Comparison of ENCODE assay signal across 9 cellular contexts in genomic region chr12:31832740-31833540, GRCh38.
A peak's percentile ranks its signal among the peaks of the same experiment; 100 is the strongest.
DNase-seq lines count a peak whose midpoint lies in the region; ATAC-seq, FAIRE-seq and TF ChIP-seq lines count a peak whose summit lies in the region.
"Had no signal": no experiment of that assay in that cellular context is flagged by ENCODE, and none has a peak within 500 bp of the region (broad histone marks: within the 10 kb centered on the region; RNA-seq: fewer than 3 reads in every experiment).

No MANE protein-coding gene starts in this region.

- TF ChIP-seq POLR2A in ovary (IDR thresholded peaks at IDR 0.05), result no peak

- TF ChIP-seq CTCF in endothelial cell (IDR thresholded peaks at IDR 0.05; ENCODE audit: unreplicated experiment) (no peak), ovary (IDR thresholded peaks at IDR 0.05) (no peak)

- no peak overlapping the region for H4K8ac ChIP-seq in trophoblast cell (ENCODE audit: low read depth, low read length)

- TF ChIP-seq EP300 in ovary (IDR thresholded peaks at IDR 0.05), result no peak

- FAIRE-seq in GM18507 (lab: Jason Lieb, UNC), result peak; percentile 81
- FAIRE-seq: endometrium had no signal

- H3K27me3 Mint-ChIP-seq in endothelial cell (ENCODE audit: unreplicated experiment), result no peaks in the 10 kb centered on the region

- H3K4ac ChIP-seq in trophoblast cell (ENCODE audit: low read depth, low read length), result no peak overlapping the region

- H3K27ac Mint-ChIP-seq in endothelial cell (ENCODE audit: unreplicated experiment), result no peak overlapping the region

- no peaks in the 10 kb centered on the region for H3K36me3 ChIP-seq in trophoblast cell (ENCODE audit: control insufficient read depth in 1 of 2, insufficient read depth in 2 of 2, low read length in 2 of 2)
- H3K36me3 ChIP-seq in ovary, result no peaks in the 10 kb centered on the region

- no peak overlapping the region for H4K12ac ChIP-seq in trophoblast cell (ENCODE audit: low read depth, low read length)

- no peak overlapping the region for H2BK5ac ChIP-seq in trophoblast cell (ENCODE audit: low read depth, low read length, poor library complexity)

- peaks cover 1% of the 10 kb centered on the region for H3K9me3 Mint-ChIP-seq in endothelial cell (ENCODE audit: unreplicated experiment)

- no peak overlapping the region for H3K4me2 ChIP-seq in trophoblast cell (ENCODE audit: low read length)

- H3K9ac ChIP-seq in trophoblast cell (ENCODE audit: low read length), result no peak overlapping the region

- no peak overlapping the region for H3K23ac ChIP-seq in trophoblast cell (ENCODE audit: low read length)

- H3K4me1 ChIP-seq in trophoblast cell (ENCODE audit: control insufficient read depth in 1 of 2, insufficient read depth in 2 of 2, low read length in 2 of 2) (no peaks in the 10 kb centered on the region), ovary (ENCODE audit: insufficient read depth) (no peaks in the 10 kb centered on the region)

- no peak overlapping the region for H3K14ac ChIP-seq in trophoblast cell (ENCODE audit: low read length)

- DNase-seq in GM18507 (ENCODE audit: extremely low spot score, insufficient read length, low read depth) (no peak), trophoblast cell (peak; percentile 5 to 6), NCI-H187 treated with DMSO at 0.1 percent for 48 hours (lab: John Stamatoyannopoulos, UW) (no peak), endothelial cell (ENCODE audit: low spot score) (no peak), ovary (no peak), cortex of kidney (lab: John Stamatoyannopoulos, UW) (no peak)
- peak; percentile 21 to 34 for DNase-seq in activated CD4-positive, alpha-beta T cell treated with anti-CD3 and anti-CD28 coated beads, Interleukin-2, amount 50 U/mL, for 48 hours

- H3K79me1 ChIP-seq in trophoblast cell (ENCODE audit: low read length), result no peaks in the 10 kb centered on the region

- no peak overlapping the region for H3K18ac ChIP-seq in trophoblast cell (ENCODE audit: low read length)

- WGBS in trophoblast cell (ENCODE audit: extremely low coverage, insufficient coverage, insufficient read length), result no CpG with 5 or more reads among the region's 7 CpGs
- 68 to 83% (median 82%) methylated on average over 7 of the region's 7 CpGs for WGBS in ovary, 3 donors

- no peaks in the 10 kb centered on the region for H3K79me2 ChIP-seq in trophoblast cell (ENCODE audit: control insufficient read depth, insufficient read depth, low read length, poor library complexity)

- H3K9me3 ChIP-seq in trophoblast cell (ENCODE audit: insufficient read depth, low read depth, low read length) (peaks cover 2% of the 10 kb centered on the region), ovary (peaks cover 0 to under 1% of the 10 kb centered on the region in 2 donors)

- H3K4me3 ChIP-seq in trophoblast cell (ENCODE audit: low read depth, low read length), result no peak overlapping the region
- H3K4me3 ChIP-seq in ovary, result no peak overlapping the region

- H3K27ac ChIP-seq in trophoblast cell (ENCODE audit: low read depth, low read length) (no peak overlapping the region), ovary (no peak overlapping the region)

- H3K36me3 Mint-ChIP-seq in endothelial cell (ENCODE audit: low read depth, unreplicated experiment), result peaks cover 4% of the 10 kb centered on the region

- H2AK5ac ChIP-seq in trophoblast cell (ENCODE audit: low read length), result no peak overlapping the region

- H4K91ac ChIP-seq in trophoblast cell (ENCODE audit: low read depth, low read length), result no peak overlapping the region

- no peak overlapping the region for H2AFZ ChIP-seq in trophoblast cell (ENCODE audit: insufficient read depth, low read length, poor library complexity)

- intact Hi-C loops in ovary (cut with DNase I), result no loop called here

- no peak overlapping the region for H2BK120ac ChIP-seq in trophoblast cell (ENCODE audit: insufficient read depth, low read length, poor library complexity)

- no peaks in the 10 kb centered on the region for H3K4me1 Mint-ChIP-seq in endothelial cell (ENCODE audit: unreplicated experiment)

- no peak overlapping the region for H2BK12ac ChIP-seq in trophoblast cell (ENCODE audit: low read length)

- no peaks in the 10 kb centered on the region for H3K27me3 ChIP-seq in trophoblast cell (ENCODE audit: insufficient read depth, low read length)
- no peaks in the 10 kb centered on the region for H3K27me3 ChIP-seq in ovary

- peak; percentile 76 for ATAC-seq in HG03095 (IDR thresholded peaks at IDR 0.05; ENCODE audit: unreplicated experiment)

- H3K4me3 Mint-ChIP-seq in endothelial cell (ENCODE audit: unreplicated experiment), result no peak overlapping the region

Comparison
In these comparisons a context has a peak if more than half of its experiments do, and no peak if none do; other contexts are left out.
1. DNase-seq: peak in activated CD4-positive, alpha-beta T cell treated with anti-CD3 and anti-CD28 coated beads, Interleukin-2, amount 50 U/mL, for 48 hours (2 of 2) and trophoblast cell (2 of 2); none in GM18507 (single experiment), NCI-H187 treated with DMSO at 0.1 percent for 48 hours (single experiment), endothelial cell (single experiment), ovary (0 of 5) and cortex of kidney (single experiment).